34 cellular contexts compared by ENCODE assay signal in the genomic region with DNA sequence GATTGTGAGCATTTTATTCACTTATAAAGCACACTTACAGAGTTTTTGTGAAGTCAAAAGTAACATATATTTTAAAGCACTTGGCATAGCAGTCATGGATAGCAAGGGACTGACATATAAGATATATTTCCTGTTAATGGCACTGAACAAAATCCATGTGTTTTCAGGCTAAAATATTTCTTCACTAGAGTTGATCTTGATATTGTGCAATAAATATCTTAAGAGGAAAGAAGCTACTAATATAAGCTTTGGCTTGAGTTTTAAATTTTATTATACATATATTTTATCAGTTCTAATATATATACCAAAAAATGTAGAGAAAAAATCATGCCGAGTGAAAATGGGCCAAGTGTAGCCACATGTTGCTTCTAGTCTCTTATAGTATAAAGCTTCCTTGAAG.
"Had no signal": no experiment of that assay in that cellular context is flagged by ENCODE, and none has a peak within 500 bp of the region (broad histone marks: within the 10 kb centered on the region; RNA-seq: fewer than 3 reads in every experiment).

No MANE protein-coding gene starts in this region.

- H3K4me1 ChIP-seq: adrenal gland, ascending aorta, body of pancreas, breast epithelium had no signal

- H3K27me3 ChIP-seq: adrenal gland, ascending aorta, body of pancreas, brain microvascular endothelial cell, breast epithelium, cardiac muscle cell had no signal

- ATAC-seq: activated naive CD4-positive, alpha-beta T cell treated with anti-CD3 and anti-CD28 coated beads, Interleukin-2, amount 50 U/mL, for 72 hours; activated naive CD8-positive, alpha-beta T cell treated with anti-CD3 and anti-CD28 coated beads, Interleukin-2, amount 50 U/mL, for 24 hours; activated T-cell treated with anti-CD3 and anti-CD28 coated beads, Interleukin-2, amount 50 U/mL, for 4 hours; activated T-cell treated with anti-CD3 and anti-CD28 coated beads, Interleukin-2, amount 50 U/mL, for 72 hours; activated T-helper 17 cell treated with anti-CD3 and anti-CD28 coated beads, Interleukin-2, amount 50 U/mL, for 72 hours; body of pancreas had no signal

- H3K9me3 ChIP-seq: adrenal gland, ascending aorta, body of pancreas, breast epithelium had no signal

- H3K27ac ChIP-seq: adrenal gland, ascending aorta, body of pancreas, brain microvascular endothelial cell, breast epithelium, cardiac muscle cell had no signal

- H3K4me3 ChIP-seq: adrenal gland, ascending aorta, body of pancreas, breast epithelium, cardiac muscle cell had no signal

- DNase-seq: activated effector memory CD4-positive, alpha-beta T cell treated with anti-CD3 and anti-CD28 coated beads, Interleukin-2, amount 50 U/mL, for 16 hours; activated effector memory CD4-positive, alpha-beta T cell treated with Interleukin-2 at 50 U/mL for 16 hours; activated gamma-delta T cell; activated gamma-delta T cell treated with Interleukin-2 at 50 U/mL for 16 hours; activated naive CD4-positive, alpha-beta T cell; activated naive CD4-positive, alpha-beta T cell treated with anti-CD3 and anti-CD28 coated beads for 36 hours; activated naive CD4-positive, alpha-beta T cell treated with anti-CD3 and anti-CD28 coated beads, Interleukin-2, amount 10 ng/mL, durations not matched to agents 7 days and 5 days; activated naive CD4-positive, alpha-beta T cell treated with anti-CD3 and anti-CD28 coated beads, Interleukin-2, amount 50 U/mL, for 16 hours; activated naive CD4-positive, alpha-beta T cell treated with Interleukin-2 at 50 U/mL for 16 hours; activated naive CD8-positive, alpha-beta T cell treated with anti-CD3 and anti-CD28 coated beads for 36 hours; activated naive CD8-positive, alpha-beta T cell treated with anti-CD3 and anti-CD28 coated beads, Interleukin-2, amount 10 ng/mL, durations not matched to agents 7 days and 5 days; activated naive CD8-positive, alpha-beta T cell treated with anti-CD3 and anti-CD28 coated beads, Interleukin-2, amount 50 U/mL, for 24 hours; activated T-cell treated with anti-CD3 and anti-CD28 coated beads, Interleukin-2, amount 50 U/mL, for 1 hour; activated T-cell treated with anti-CD3 and anti-CD28 coated beads, Interleukin-2, amount 50 U/mL, for 24 hours; activated T-cell treated with anti-CD3 and anti-CD28 coated beads, Interleukin-2, amount 50 U/mL, for 4 hours; activated T-cell treated with anti-CD3 and anti-CD28 coated beads, Interleukin-2, amount 50 U/mL, for 48 hours; activated T-cell treated with anti-CD3 and anti-CD28 coated beads, Interleukin-2, amount 50 U/mL, for 72 hours; adrenal gland; amniotic stem cell; amygdala; anterior cingulate cortex; aorta; body of pancreas; brain microvascular endothelial cell; caudate nucleus; central memory CD4-positive, alpha-beta T cell; cerebellar nuclear complex had no signal

- H3K36me3 ChIP-seq: adrenal gland, ascending aorta, brain microvascular endothelial cell, breast epithelium, cardiac muscle cell had no signal

- FAIRE-seq: astrocyte, bronchial epithelial cell had no signal
